1 cellular context compared by ENCODE assay signal in the genomic region with DNA sequence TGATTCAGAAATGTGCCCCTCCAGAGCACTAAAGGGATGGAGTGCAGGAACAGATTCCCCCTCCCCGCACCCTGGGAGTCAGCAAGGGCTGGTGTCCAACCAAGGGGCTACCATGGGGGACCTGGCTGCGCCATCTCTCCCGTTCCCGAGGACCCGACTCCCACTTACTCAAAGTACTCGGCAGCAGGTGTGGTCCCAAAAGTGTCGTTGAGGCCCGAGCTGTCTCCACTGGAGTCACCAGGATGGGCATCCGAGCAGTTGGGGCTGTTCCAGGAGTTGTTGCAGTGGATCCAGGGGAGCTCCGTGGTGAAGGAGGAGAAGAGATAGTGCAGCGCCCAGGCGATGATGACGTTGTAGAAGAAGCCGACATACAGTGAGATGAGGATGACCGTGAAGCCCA.
TF ChIP-seq lines count a peak whose summit lies in the region.

No MANE protein-coding gene starts in this region.

TF ChIP-seq in SK-N-SH treated with all-trans-retinoic acid at 6 μM for 48 hours, 23 proteins besides CTCF, POLR2A, EP300 and RAD21 (continued from another document):
- TF ChIP-seq ZNF565 (CRISPR knock-in tag; conservative IDR thresholded peaks at IDR 0.05; ENCODE audit: low read depth) (no peak), ARNTL (CRISPR knock-in tag; IDR thresholded peaks at IDR 0.05; ENCODE audit: borderline replicate concordance, low read depth) (no peak), OSR1 (CRISPR knock-in tag; IDR thresholded peaks at IDR 0.05) (no peak)
